Comparison of ENCODE assay signal across 16 cellular contexts in genomic region chr6:22468566-22468965, GRCh38.
"Had no signal": no experiment of that assay in that cellular context is flagged by ENCODE, and none has a peak within 500 bp of the region (broad histone marks: within the 10 kb centered on the region; RNA-seq: fewer than 3 reads in every experiment).

No MANE protein-coding gene starts in this region.

- H3K4me3 ChIP-seq: colonic mucosa, pancreas, stomach, thoracic aorta had no signal

- H3K27ac Mint-ChIP-seq: activated CD4-positive, alpha-beta memory T cell treated with anti-CD3 and anti-CD28 coated beads for 36 hours; activated naive CD8-positive, alpha-beta T cell; nephron progenitor cell; T-helper 2 cell treated with Interferon-gamma antibody and Interleukin-4, amounts not matched to agents 5 μg/mL and 100 μg/mL, for 36 hours had no signal

- ATAC-seq: left ventricle myocardium superior, pancreas had no signal

- H3K27me3 ChIP-seq: colonic mucosa, pancreas, stomach had no signal

- FAIRE-seq: kidney, pancreas had no signal

- H3K27ac ChIP-seq: colonic mucosa, pancreas, stomach, thoracic aorta had no signal

- DNase-seq: activated CD4-positive, alpha-beta memory T cell treated with anti-CD3 and anti-CD28 coated beads for 36 hours; activated CD4-positive, alpha-beta T cell treated with anti-CD3 and anti-CD28 coated beads for 1 hour; activated gamma-delta T cell; activated T-cell treated with anti-CD3 and anti-CD28 coated beads, Interleukin-2, amount 50 U/mL, for 48 hours; anterior cingulate cortex; colonic mucosa; kidney; left ventricle myocardium superior; mesenchymal stem cell; nephron progenitor cell; pancreas; stimulated activated CD4-positive, alpha-beta T cell treated with anti-CD3 and anti-CD28 coated beads, Interleukin-4, amount 100 ng/mL, for 4 hours; stomach had no signal

- H3K36me3 ChIP-seq: colonic mucosa, pancreas, stomach, thoracic aorta had no signal

- H3K4me3 Mint-ChIP-seq: activated CD4-positive, alpha-beta memory T cell treated with anti-CD3 and anti-CD28 coated beads for 36 hours; activated naive CD8-positive, alpha-beta T cell; nephron progenitor cell; T-helper 2 cell treated with Interferon-gamma antibody and Interleukin-4, amounts not matched to agents 5 μg/mL and 100 μg/mL, for 36 hours had no signal

- H3K9me3 ChIP-seq: colonic mucosa, pancreas, stomach, thoracic aorta had no signal

- H3K27me3 Mint-ChIP-seq: activated CD4-positive, alpha-beta memory T cell treated with anti-CD3 and anti-CD28 coated beads for 36 hours; activated naive CD8-positive, alpha-beta T cell had no signal

- H3K36me3 Mint-ChIP-seq: activated CD4-positive, alpha-beta memory T cell treated with anti-CD3 and anti-CD28 coated beads for 36 hours; activated naive CD8-positive, alpha-beta T cell had no signal
